19 cellular contexts compared by ENCODE assay signal in the genomic region with DNA sequence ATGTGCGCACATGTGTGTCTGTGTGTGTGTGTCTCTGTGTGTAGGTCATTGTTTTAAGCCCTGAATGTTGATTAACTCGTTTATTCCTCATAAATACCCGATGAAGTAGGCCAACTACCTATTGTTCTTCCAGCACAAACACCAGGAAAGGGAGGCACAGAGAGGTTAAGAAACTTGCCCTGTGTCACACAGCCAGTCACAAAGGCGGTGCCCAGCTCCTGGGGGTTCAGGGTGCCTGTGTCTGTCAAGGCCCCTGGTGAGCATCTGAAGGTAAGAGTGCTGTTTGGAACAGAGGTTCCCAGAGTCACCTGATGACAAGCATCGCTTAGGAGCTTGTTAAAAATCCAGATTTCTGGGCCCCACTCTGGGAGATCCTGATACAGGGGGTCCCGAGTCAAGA. TPM values are rescaled to one million over a fixed set of nuclear protein-coding genes. Genes with fewer than 3 reads are reported as not detected.
"Had no signal": no experiment of that assay in that cellular context is flagged by ENCODE, and none has a peak within 500 bp of the region (broad histone marks: within the 10 kb centered on the region; RNA-seq: fewer than 3 reads in every experiment).

No MANE protein-coding gene starts in this region.

- FAIRE-seq: K562 had no signal

- ATAC-seq: activated T-cell treated with anti-CD3 and anti-CD28 coated beads, Interleukin-2, amount 50 U/mL, for 4 hours; K562 had no signal

- H3K27ac ChIP-seq: brain microvascular endothelial cell, Peyer's patch had no signal

- DNase-seq: activated CD4-positive, alpha-beta T cell treated with anti-CD3 and anti-CD28 coated beads for 48 hours; activated CD4-positive, alpha-beta T cell treated with anti-CD3 and anti-CD28 coated beads, Interleukin-2, amount 50 U/mL, for 4 hours; activated CD4-positive, CD25-positive, alpha-beta regulatory T cell treated with anti-CD3 and anti-CD28 coated beads, Interleukin-2, amount 50 U/mL, for 72 hours; activated CD8-positive, alpha-beta memory T cell treated with anti-CD3 and anti-CD28 coated beads for 24 hours; activated gamma-delta T cell; activated naive CD4-positive, alpha-beta T cell treated with anti-CD3 and anti-CD28 coated beads for 36 hours; activated T-cell treated with anti-CD3 and anti-CD28 coated beads, Interleukin-2, amount 50 U/mL, for 4 hours; brain microvascular endothelial cell; Karpas-422; MM.1S; NCI-H1105; NCI-H1436; NCI-H187; NCI-H2081; NCI-H446; NCI-H524; SHP77 treated with DMSO at 0.1 percent for 48 hours had no signal

- H3K9me3 ChIP-seq: Peyer's patch had no signal

- H3K4me3 ChIP-seq: K562, Peyer's patch had no signal

- H3K36me3 ChIP-seq: brain microvascular endothelial cell, Peyer's patch had no signal

- H3K27me3 ChIP-seq: brain microvascular endothelial cell, Peyer's patch had no signal

RNA-seq across cellular contexts. Expression of gene ABLIM2, which starts 22.5 kb away (rescaled TPM):
- total RNA-seq: K562 had no signal
- polyA plus RNA-seq: K562 had no signal
